Comparison of ENCODE assay signal across 8 cellular contexts in genomic region chr20:47358052-47358671, GRCh38. TPM values are rescaled to one million over a fixed set of nuclear protein-coding genes. Genes with fewer than 3 reads are reported as not detected.
A peak's percentile ranks its signal among the peaks of the same experiment; 100 is the strongest.
DNase-seq lines count a peak whose midpoint lies in the region; ATAC-seq and TF ChIP-seq lines count a peak whose summit lies in the region.

No MANE protein-coding gene starts in this region.

- DNase-seq in GM23248: no peak
- no peak for DNase-seq in SK-N-MC (ENCODE audit: low read depth, low spot score)
- no peak for DNase-seq in foreskin fibroblast
- DNase-seq in gastrocnemius medialis: no peak
- DNase-seq in left colon: no peak
- no peak for DNase-seq in activated gamma-delta T cell treated with Interleukin-2 at 50 U/mL for 16 hours
- no peak for DNase-seq in mucosa of gallbladder (ENCODE audit: low spot score)
- no peak for DNase-seq in NCI-H1436 treated with DMSO at 0.1 percent for 48 hours (lab: John Stamatoyannopoulos, UW)

- peak overlapping the region; percentile 94 for H3K27ac ChIP-seq in GM23248
- H3K27ac ChIP-seq in SK-N-MC: peak overlapping the region; percentile 93
- H3K27ac ChIP-seq in gastrocnemius medialis: peak overlapping the region; percentile 96 to 100 (median 97)

- intact Hi-C loops in gastrocnemius medialis (cut with DNase I; ENCODE audit: low total_unique reads): loop anchor here (5.0 kb wide), 1 partner anchor 54 kb away; no protein-coding TSS in a partner anchor
- intact Hi-C loops in left colon (cut with DNase I, micrococcal nuclease): no loop called here

- H3K36me3 ChIP-seq in GM23248 (ENCODE audit: low read depth): no peaks in the 10 kb centered on the region
- no peaks in the 10 kb centered on the region; the same call in 1 of the 2 replicates for H3K36me3 ChIP-seq in SK-N-MC (ENCODE audit: insufficient read depth, low read length)
- H3K36me3 ChIP-seq in gastrocnemius medialis: no peaks in the 10 kb centered on the region

- ATAC-seq in gastrocnemius medialis (no peak), left colon (no peak)

- no peaks in the 10 kb centered on the region for H4K20me1 ChIP-seq in GM23248 (ENCODE audit: insufficient read depth)

- TF ChIP-seq POLR2A in gastrocnemius medialis (IDR thresholded peaks at IDR 0.05): no peak

- H2AFZ ChIP-seq in GM23248: peak overlapping the region; percentile 86

- no peaks in the 10 kb centered on the region for H3K27me3 ChIP-seq in GM23248 (replicated peaks; ENCODE audit: insufficient read depth)
- H3K27me3 ChIP-seq in gastrocnemius medialis: no peaks in the 10 kb centered on the region

- H3K9me2 ChIP-seq in GM23248 (ENCODE audit: insufficient read depth): no peaks in the 10 kb centered on the region

- peak overlapping the region; percentile 82 for H3K9ac ChIP-seq in GM23248
- H3K9ac ChIP-seq in SK-N-MC (ENCODE audit: insufficient read length): peak overlapping the region; percentile 84

- H3K4me2 ChIP-seq in GM23248 (ENCODE audit: unreplicated experiment): peak overlapping the region; percentile 71

- WGBS in GM23248 (ENCODE audit: low coverage in 1 of 2, low lambda C conversion rate in 2 of 2, missing lambda C conversion rate in 2 of 2), 2 experiments: 19 to 22% methylated on average over 12 to 14 of the region's 14 CpGs

- H3K4me1 ChIP-seq in GM23248 (ENCODE audit: insufficient read depth): peaks cover 76% of the 10 kb centered on the region
- H3K4me1 ChIP-seq in gastrocnemius medialis: peaks cover 92 to 93% of the 10 kb centered on the region in 2 donors

- in situ Hi-C loops in GM23248 (cut with MboI) (no loop called here), gastrocnemius medialis (cut with MboI; ENCODE audit: low sequenced_read_pairs in 4 of 4) (loop anchor here in 1 of 4 donors (5.0 kb wide), 1 partner anchor 41 kb away; no protein-coding TSS in a partner anchor)

- peaks cover 60% of the 10 kb centered on the region for H3F3A ChIP-seq in GM23248 (ENCODE audit: insufficient read depth)

- TF ChIP-seq CTCF in foreskin fibroblast (IDR thresholded peaks at IDR 0.05; ENCODE audit: low read depth, low read length) (no peak), gastrocnemius medialis (IDR thresholded peaks at IDR 0.05 in 4 of 5, conservative IDR thresholded peaks at IDR 0.05 in 1 of 5) (no peak)

- peaks cover 32% of the 10 kb centered on the region for H3K79me2 ChIP-seq in GM23248 (ENCODE audit: insufficient read depth)

- H3K4me3 ChIP-seq in GM23248 (peak overlapping the region; percentile 33), SK-N-MC (no peak overlapping the region), foreskin fibroblast (ENCODE audit: low read depth in 1 of 2, low read length in 2 of 2) (peak overlapping the region; percentile 15 to 18), gastrocnemius medialis (peak overlapping the region; percentile 28 to 46 (median 36))

- H3K9me3 ChIP-seq in GM23248 (ENCODE audit: low read depth): no peaks in the 10 kb centered on the region
- H3K9me3 ChIP-seq in SK-N-MC (ENCODE audit: low read depth, low read length): no peaks in the 10 kb centered on the region
- H3K9me3 ChIP-seq in gastrocnemius medialis: no peaks in the 10 kb centered on the region

RNA-seq across cellular contexts. Expression of gene ZMYND8, which starts 1.7 kb away (rescaled TPM):
- 10.2 and 14.3 TPM in 2 replicates for total RNA-seq in GM23248 (2014; rRNA removed; shearing (Covaris generic))
- 12.1 and 12.4 TPM in 2 replicates for polyA plus RNA-seq in GM23248 (2016; fragmentation: Nextera tagmentation; extraction: Ambion mirVana)
- total RNA-seq in gastrocnemius medialis: 10 to 100 TPM; 15.1 to 32.2 (median 19.7) TPM
- total RNA-seq in left colon: 10 to 100 TPM; 42.8 to 48.4 TPM
- 55.2 TPM for total RNA-seq in mucosa of gallbladder
